Comparison of ENCODE assay signal across 9 cellular contexts in the genomic region with DNA sequence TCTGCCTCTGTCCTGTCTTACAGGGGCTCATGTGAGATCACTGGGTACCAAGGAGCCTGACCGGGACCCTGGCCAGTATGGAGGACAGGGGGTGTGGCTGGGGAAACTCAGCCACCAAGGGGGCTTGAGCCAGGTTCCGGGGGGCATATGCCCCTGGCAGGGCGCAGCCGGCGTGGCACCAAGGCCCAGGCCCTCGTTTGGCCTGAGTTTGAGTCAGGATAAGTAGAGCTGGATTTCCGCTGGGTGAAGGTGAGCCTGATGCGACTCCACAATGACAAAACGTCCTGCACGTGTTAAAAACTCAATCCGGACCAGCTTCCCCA. TPM values are rescaled to one million over a fixed set of nuclear protein-coding genes. Genes with fewer than 3 reads are reported as not detected.
DNase-seq lines count a peak whose midpoint lies in the region; ATAC-seq and TF ChIP-seq lines count a peak whose summit lies in the region.
"Had no signal": no experiment of that assay in that cellular context is flagged by ENCODE, and none has a peak within 500 bp of the region (broad histone marks: within the 10 kb centered on the region; RNA-seq: fewer than 3 reads in every experiment).

No MANE protein-coding gene starts in this region.

- H3K9me3 Mint-ChIP-seq in CD8-positive, alpha-beta memory T cell: no peaks in the 10 kb centered on the region
- no peaks in the 10 kb centered on the region for H3K9me3 Mint-ChIP-seq in HFFc6
- H3K9me3 Mint-ChIP-seq in activated CD8-positive, alpha-beta T cell treated with anti-CD3 and anti-CD28 coated beads for 36 hours: no peaks in the 10 kb centered on the region
- H3K9me3 Mint-ChIP-seq in type B pancreatic cell: no peaks in the 10 kb centered on the region

- ATAC-seq in activated CD8-positive, alpha-beta T cell treated with anti-CD3 and anti-CD28 coated beads for 36 hours: peak; percentile 6

- no peak for DNase-seq in CD8-positive, alpha-beta memory T cell
- DNase-seq in HFFc6 (no peak), type B pancreatic cell (ENCODE audit: extremely low spot score, unreplicated experiment) (no peak), DMS153 treated with DMSO at 0.1 percent for 48 hours (lab: John Stamatoyannopoulos, UW; ENCODE audit: unreplicated experiment) (no peak), NCI-H345 (lab: John Stamatoyannopoulos, UW) (no peak), GF-D8 (lab: John Stamatoyannopoulos, UW) (no peak)
- no peak for DNase-seq in activated CD8-positive, alpha-beta T cell treated with anti-CD3 and anti-CD28 coated beads for 36 hours

- peaks cover 42 to 54% (median 48%) of the 10 kb centered on the region in 3 donors for H3K4me1 Mint-ChIP-seq in CD8-positive, alpha-beta memory T cell
- H3K4me1 Mint-ChIP-seq in HFFc6 (ENCODE audit: low read depth): peaks cover 24% of the 10 kb centered on the region
- peaks cover 45% of the 10 kb centered on the region for H3K4me1 Mint-ChIP-seq in activated CD8-positive, alpha-beta T cell treated with anti-CD3 and anti-CD28 coated beads for 36 hours (ENCODE audit: low read depth)
- peaks cover 26% of the 10 kb centered on the region for H3K4me1 Mint-ChIP-seq in type B pancreatic cell (ENCODE audit: unreplicated experiment)

- H3K4me1 ChIP-seq in CD8-positive, alpha-beta memory T cell (ENCODE audit: insufficient read depth, low read length): peaks cover 44% of the 10 kb centered on the region

- no peaks in the 10 kb centered on the region for H3K9me3 ChIP-seq in CD8-positive, alpha-beta memory T cell (ENCODE audit: low read length)

- intact Hi-C loops in activated CD8-positive, alpha-beta T cell treated with anti-CD3 and anti-CD28 coated beads for 36 hours (cut with micrococcal nuclease): no loop called here

- no peaks in the 10 kb centered on the region for H3K27me3 Mint-ChIP-seq in CD8-positive, alpha-beta memory T cell
- H3K27me3 Mint-ChIP-seq in HFFc6 (ENCODE audit: insufficient read depth): no peaks in the 10 kb centered on the region; the same call in 1 of the 2 replicates
- no peaks in the 10 kb centered on the region for H3K27me3 Mint-ChIP-seq in activated CD8-positive, alpha-beta T cell treated with anti-CD3 and anti-CD28 coated beads for 36 hours
- peaks cover 3% of the 10 kb centered on the region for H3K27me3 Mint-ChIP-seq in type B pancreatic cell

- H3K36me3 ChIP-seq in CD8-positive, alpha-beta memory T cell (ENCODE audit: insufficient read depth, low read length): no peaks in the 10 kb centered on the region

- H3K4me3 ChIP-seq in CD8-positive, alpha-beta memory T cell (ENCODE audit: low read length): peak overlapping the region; percentile 83

- POLR2A ChIA-PET in CD8-positive, alpha-beta memory T cell (lab: Charles Lee): interaction anchor here (0.6 to 1.3 kb wide), 5 partner anchors 13 to 285 kb away, joined by 3 to 8 read pairs (median 3); partner anchors contain the start of genes KIAA1191 and RNF44
- POLR2A ChIA-PET in activated CD8-positive, alpha-beta T cell treated with anti-CD3 and anti-CD28 coated beads for 36 hours (lab: Charles Lee): interaction anchor here (0.7 to 2.2 kb wide), 9 partner anchors 9 to 199 kb away, joined by 3 to 10 read pairs (median 4); partner anchors contain the start of genes EIF4E1B, FAF2 and SNCB

- CTCF ChIA-PET in CD8-positive, alpha-beta memory T cell (lab: Charles Lee): interaction anchor here (0.6 to 9.2 kb wide), 8 partner anchors 12 to 1574 kb away, joined by 3 to 108 read pairs (median 3); partner anchors contain the start of genes EIF4E1B, KIAA1191 and SNCB
- CTCF ChIA-PET in activated CD8-positive, alpha-beta T cell treated with anti-CD3 and anti-CD28 coated beads for 36 hours (lab: Charles Lee): interaction anchor here (0.9 to 7.8 kb wide), 7 partner anchors 12 to 117 kb away, joined by 3 to 54 read pairs (median 4); partner anchors contain the start of genes EIF4E1B and SNCB

- H3K36me3 Mint-ChIP-seq in CD8-positive, alpha-beta memory T cell: no peaks in the 10 kb centered on the region
- no peaks in the 10 kb centered on the region for H3K36me3 Mint-ChIP-seq in HFFc6 (ENCODE audit: low read depth)
- H3K36me3 Mint-ChIP-seq in activated CD8-positive, alpha-beta T cell treated with anti-CD3 and anti-CD28 coated beads for 36 hours (ENCODE audit: low read depth): peaks cover 2% of the 10 kb centered on the region
- H3K36me3 Mint-ChIP-seq in type B pancreatic cell: no peaks in the 10 kb centered on the region

- no peak for TF ChIP-seq CTCF in HFFc6 (IDR thresholded peaks at IDR 0.05)
- no peak for TF ChIP-seq CTCF in activated CD8-positive, alpha-beta T cell treated with anti-CD3 and anti-CD28 coated beads for 36 hours (IDR thresholded peaks at IDR 0.05)
- no peak for TF ChIP-seq CTCF in type B pancreatic cell (conservative IDR thresholded peaks at IDR 0.05)

- peak overlapping the region; percentile 74 to 92 (median 90) for H3K4me3 Mint-ChIP-seq in CD8-positive, alpha-beta memory T cell
- peak overlapping the region; percentile 84 for H3K4me3 Mint-ChIP-seq in HFFc6
- H3K4me3 Mint-ChIP-seq in activated CD8-positive, alpha-beta T cell treated with anti-CD3 and anti-CD28 coated beads for 36 hours: peak overlapping the region; percentile 83
- H3K4me3 Mint-ChIP-seq in type B pancreatic cell: peak overlapping the region; percentile 87

- H3K27me3 ChIP-seq in CD8-positive, alpha-beta memory T cell (ENCODE audit: insufficient read depth, low read length, poor library complexity, severe bottlenecking): no peaks in the 10 kb centered on the region
- H3K27me3 ChIP-seq in layer of hippocampus (ENCODE audit: control insufficient read depth, insufficient read depth, low read length): no peaks in the 10 kb centered on the region

- peak overlapping the region; percentile 82 to 95 (median 88) for H3K27ac Mint-ChIP-seq in CD8-positive, alpha-beta memory T cell
- peak overlapping the region; percentile 77 for H3K27ac Mint-ChIP-seq in HFFc6
- H3K27ac Mint-ChIP-seq in activated CD8-positive, alpha-beta T cell treated with anti-CD3 and anti-CD28 coated beads for 36 hours: peak overlapping the region; percentile 88
- H3K27ac Mint-ChIP-seq in type B pancreatic cell: peak overlapping the region; percentile 53

- H3K27ac ChIP-seq in CD8-positive, alpha-beta memory T cell (ENCODE audit: low read depth, low read length): peak overlapping the region; percentile 69
- H3K27ac ChIP-seq in layer of hippocampus (ENCODE audit: low read depth, low read length): peak overlapping the region; percentile 73

RNA-seq across cellular contexts. Expression of gene TSPAN17, which starts 0.6 kb away (rescaled TPM):
- total RNA-seq in CD8-positive, alpha-beta memory T cell: 10 to 100 TPM; 37.4 to 38.8 TPM
- polyA plus RNA-seq in CD8-positive, alpha-beta memory T cell: 26.2 TPM
- 10 to 100 TPM; 51.4 to 64.9 (median 57.6) TPM for total RNA-seq in HFFc6 (2021; fragmentation: NEBNext Ultra II Directional; extraction: Animal tissue kit (Norgen Biotek cat#: 25700))
- total RNA-seq in activated CD8-positive, alpha-beta T cell treated with anti-CD3 and anti-CD28 coated beads for 36 hours: 10 to 100 TPM; 24.6 to 26.3 TPM
- 36.9 and 45.9 TPM in 2 replicates for total RNA-seq in type B pancreatic cell (ENCODE audit: low replicate concordance)

RNA-seq across cellular contexts. Expression of gene EIF4E1B, which starts 16.2 kb away (rescaled TPM):
- not detected for total RNA-seq in CD8-positive, alpha-beta memory T cell
- polyA plus RNA-seq in CD8-positive, alpha-beta memory T cell: not detected
- not detected for total RNA-seq in HFFc6 (2021; fragmentation: NEBNext Ultra II Directional; extraction: Animal tissue kit (Norgen Biotek cat#: 25700))
- total RNA-seq in activated CD8-positive, alpha-beta T cell treated with anti-CD3 and anti-CD28 coated beads for 36 hours: not detected
- total RNA-seq in type B pancreatic cell (ENCODE audit: low replicate concordance): not detected in 2 replicates
- total RNA-seq: M059J had no signal

RNA-seq across cellular contexts. Expression of gene SNCB, which starts 16.3 kb away (rescaled TPM):
- total RNA-seq in CD8-positive, alpha-beta memory T cell: not detected
- not detected for polyA plus RNA-seq in CD8-positive, alpha-beta memory T cell
- not detected for total RNA-seq in HFFc6 (2021; fragmentation: NEBNext Ultra II Directional; extraction: Animal tissue kit (Norgen Biotek cat#: 25700))
- total RNA-seq in activated CD8-positive, alpha-beta T cell treated with anti-CD3 and anti-CD28 coated beads for 36 hours: under 1 TPM; 0.69 to 0.79 TPM
- total RNA-seq in type B pancreatic cell (ENCODE audit: low replicate concordance): 0.97 TPM in 1 of 2 replicates, not detected in the other
- total RNA-seq: M059J had no signal

RNA-seq across cellular contexts. Expression of gene GPRIN1, which starts 36.7 kb away (rescaled TPM):
- total RNA-seq in CD8-positive, alpha-beta memory T cell: 1 to 10 TPM; 2.3 to 2.7 TPM
- polyA plus RNA-seq in CD8-positive, alpha-beta memory T cell: 0.43 TPM
- total RNA-seq in HFFc6 (2021; fragmentation: NEBNext Ultra II Directional; extraction: Animal tissue kit (Norgen Biotek cat#: 25700)): 1 to 10 TPM; 2.3 to 5.4 (median 2.6) TPM
- 1 to 10 TPM; 1.6 to 2.0 TPM for total RNA-seq in activated CD8-positive, alpha-beta T cell treated with anti-CD3 and anti-CD28 coated beads for 36 hours
- total RNA-seq in type B pancreatic cell (ENCODE audit: low replicate concordance): 3.3 and 6.0 TPM in 2 replicates
